30 cellular contexts compared by ENCODE assay signal in the genomic region with DNA sequence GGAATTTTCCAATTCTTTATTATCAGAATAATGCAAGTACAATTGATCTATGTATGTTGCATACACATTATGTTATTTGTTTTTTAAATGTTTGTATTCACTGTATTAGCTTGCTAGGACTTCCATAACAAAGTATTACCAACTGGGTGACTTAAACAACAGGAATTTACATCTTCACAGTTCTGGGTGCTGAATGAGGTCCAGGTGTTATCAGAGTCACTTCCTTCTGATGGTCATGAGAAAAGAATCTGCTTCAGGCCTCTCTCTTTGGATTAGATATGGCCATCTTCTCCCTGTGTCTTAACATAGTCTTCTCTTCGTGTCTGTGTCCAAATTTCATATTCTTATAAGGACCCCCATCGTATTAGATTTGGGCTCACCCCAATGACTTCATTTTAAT.
"Had no signal": no experiment of that assay in that cellular context is flagged by ENCODE, and none has a peak within 500 bp of the region (broad histone marks: within the 10 kb centered on the region; RNA-seq: fewer than 3 reads in every experiment).

No MANE protein-coding gene starts in this region.

- H3K4me3 Mint-ChIP-seq: activated B cell treated with CpG ODN at 0.5 μM for 24 hours; activated CD4-positive, alpha-beta memory T cell treated with anti-CD3 and anti-CD28 coated beads, Interleukin-2, amount 10 ng/mL, durations not matched to agents 7 days and 5 days; activated CD8-positive, alpha-beta memory T cell treated with anti-CD3 and anti-CD28 coated beads, Interleukin-2, amount 10 ng/mL, durations not matched to agents 7 days and 5 days; activated naive CD4-positive, alpha-beta T cell treated with anti-CD3 and anti-CD28 coated beads, Interleukin-2, amount 10 ng/mL, durations not matched to agents 7 days and 5 days; activated naive CD8-positive, alpha-beta T cell; activated naive CD8-positive, alpha-beta T cell treated with anti-CD3 and anti-CD28 coated beads, Interleukin-2, amount 50 U/mL, for 24 hours; brain had no signal

- H3K27ac ChIP-seq: KMS-11, Peyer's patch, RWPE1, VCaP had no signal

- H3K4me1 ChIP-seq: Peyer's patch had no signal

- DNase-seq: activated B cell treated with CpG ODN at 0.5 μM for 24 hours; activated CD4-positive, alpha-beta memory T cell treated with anti-CD3 and anti-CD28 coated beads, Interleukin-2, amount 10 ng/mL, durations not matched to agents 7 days and 5 days; activated CD4-positive, alpha-beta T cell treated with anti-CD3 and anti-CD28 coated beads for 4 hours; activated CD4-positive, CD25-positive, alpha-beta regulatory T cell treated with anti-CD3 and anti-CD28 coated beads, Interleukin-2, amount 50 U/mL, for 72 hours; activated CD8-positive, alpha-beta memory T cell treated with anti-CD3 and anti-CD28 coated beads for 24 hours; activated CD8-positive, alpha-beta memory T cell treated with anti-CD3 and anti-CD28 coated beads, Interleukin-2, amount 10 ng/mL, durations not matched to agents 7 days and 5 days; activated CD8-positive, alpha-beta memory T cell treated with anti-CD3 and anti-CD28 coated beads, Interleukin-2, amount 50 U/mL, for 48 hours; activated effector memory CD4-positive, alpha-beta T cell treated with Interleukin-2 at 50 U/mL for 16 hours; activated naive CD4-positive, alpha-beta T cell treated with anti-CD3 and anti-CD28 coated beads, Interleukin-2, amount 10 ng/mL, durations not matched to agents 7 days and 5 days; activated naive CD8-positive, alpha-beta T cell treated with anti-CD3 and anti-CD28 coated beads, Interleukin-2, amount 50 U/mL, for 24 hours; activated T-cell treated with anti-CD3 and anti-CD28 coated beads, Interleukin-2, amount 50 U/mL, for 48 hours; anterior cingulate cortex; central memory CD4-positive, alpha-beta T cell; NCI-H1105; NCI-H1417 treated with DMSO at 0.1 percent for 48 hours; NCI-H187 treated with DMSO at 0.1 percent for 48 hours; NCI-H2081 treated with DMSO at 0.1 percent for 48 hours; NCI-H345; NCI-H524 treated with DMSO at 0.1 percent for 48 hours; PC-3; Peyer's patch; Right ventricle myocardium superior; T-helper 1 cell; T-helper 2 cell; T-helper 9 cell had no signal

- H3K27me3 ChIP-seq: Peyer's patch had no signal

- H3K4me2 ChIP-seq: KMS-11 had no signal

- H3K36me3 ChIP-seq: Peyer's patch had no signal

- H3K27ac Mint-ChIP-seq: activated B cell treated with CpG ODN at 0.5 μM for 24 hours; activated CD4-positive, alpha-beta memory T cell treated with anti-CD3 and anti-CD28 coated beads, Interleukin-2, amount 10 ng/mL, durations not matched to agents 7 days and 5 days; activated CD8-positive, alpha-beta memory T cell treated with anti-CD3 and anti-CD28 coated beads, Interleukin-2, amount 10 ng/mL, durations not matched to agents 7 days and 5 days; activated naive CD4-positive, alpha-beta T cell treated with anti-CD3 and anti-CD28 coated beads, Interleukin-2, amount 10 ng/mL, durations not matched to agents 7 days and 5 days; activated naive CD8-positive, alpha-beta T cell; activated naive CD8-positive, alpha-beta T cell treated with anti-CD3 and anti-CD28 coated beads, Interleukin-2, amount 50 U/mL, for 24 hours; brain had no signal

- H3K27me3 Mint-ChIP-seq: activated CD4-positive, alpha-beta memory T cell treated with anti-CD3 and anti-CD28 coated beads, Interleukin-2, amount 10 ng/mL, durations not matched to agents 7 days and 5 days; activated CD8-positive, alpha-beta memory T cell treated with anti-CD3 and anti-CD28 coated beads, Interleukin-2, amount 10 ng/mL, durations not matched to agents 7 days and 5 days; activated naive CD4-positive, alpha-beta T cell treated with anti-CD3 and anti-CD28 coated beads, Interleukin-2, amount 10 ng/mL, durations not matched to agents 7 days and 5 days; activated naive CD8-positive, alpha-beta T cell; activated naive CD8-positive, alpha-beta T cell treated with anti-CD3 and anti-CD28 coated beads, Interleukin-2, amount 50 U/mL, for 24 hours had no signal

- H3K9me3 ChIP-seq: Peyer's patch had no signal

- H3K4me3 ChIP-seq: Peyer's patch had no signal

- H3K9ac ChIP-seq: KMS-11 had no signal

- H3K36me3 Mint-ChIP-seq: activated CD8-positive, alpha-beta memory T cell treated with anti-CD3 and anti-CD28 coated beads, Interleukin-2, amount 10 ng/mL, durations not matched to agents 7 days and 5 days; activated naive CD4-positive, alpha-beta T cell treated with anti-CD3 and anti-CD28 coated beads, Interleukin-2, amount 10 ng/mL, durations not matched to agents 7 days and 5 days; activated naive CD8-positive, alpha-beta T cell; brain had no signal

- H3K4me1 Mint-ChIP-seq: activated B cell treated with CpG ODN at 0.5 μM for 24 hours; activated CD4-positive, alpha-beta memory T cell treated with anti-CD3 and anti-CD28 coated beads, Interleukin-2, amount 10 ng/mL, durations not matched to agents 7 days and 5 days; activated CD8-positive, alpha-beta memory T cell treated with anti-CD3 and anti-CD28 coated beads, Interleukin-2, amount 10 ng/mL, durations not matched to agents 7 days and 5 days; activated naive CD4-positive, alpha-beta T cell treated with anti-CD3 and anti-CD28 coated beads, Interleukin-2, amount 10 ng/mL, durations not matched to agents 7 days and 5 days; activated naive CD8-positive, alpha-beta T cell treated with anti-CD3 and anti-CD28 coated beads, Interleukin-2, amount 50 U/mL, for 24 hours; brain had no signal
